In the genomic region with DNA sequence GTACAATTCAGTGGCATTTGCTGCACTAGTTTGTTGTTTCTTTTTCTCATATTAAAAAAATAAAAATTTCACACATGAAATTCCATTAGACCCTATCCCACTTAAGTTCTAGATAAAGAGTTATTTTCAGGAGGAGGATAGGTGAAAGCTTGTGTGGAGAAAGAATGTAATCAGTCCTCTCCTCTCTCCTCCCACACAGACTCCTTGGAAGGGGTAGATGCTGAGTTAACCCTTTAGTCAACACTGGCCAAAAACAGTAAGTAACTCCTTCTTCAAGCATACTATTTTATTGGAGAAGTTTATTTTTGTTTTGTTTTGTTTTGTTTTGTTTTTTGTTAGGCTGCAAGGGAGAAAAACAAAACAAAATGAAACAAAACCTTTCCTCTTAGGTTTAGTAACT, we compare ENCODE assay signal across 15 cellular contexts. TPM values are rescaled to one million over a fixed set of nuclear protein-coding genes. Genes with fewer than 3 reads are reported as not detected.
DNase-seq lines count a peak whose midpoint lies in the region; TF ChIP-seq lines count a peak whose summit lies in the region.
"Had no signal": no experiment of that assay in that cellular context is flagged by ENCODE, and none has a peak within 500 bp of the region (broad histone marks: within the 10 kb centered on the region; RNA-seq: fewer than 3 reads in every experiment).

No MANE protein-coding gene starts in this region.

- H3K27me3 Mint-ChIP-seq in T-helper 1 cell treated with Interleukin-12 subunit alpha and Interleukin-12 subunit beta and Interleukin-4 antibody, amounts not matched to agents 30 μg/mL and 1 μg/mL, for 36 hours (ENCODE audit: low read depth): no peaks in the 10 kb centered on the region
- no peaks in the 10 kb centered on the region for H3K27me3 Mint-ChIP-seq in nephron (ENCODE audit: low read depth)

- no peaks in the 10 kb centered on the region for H3K9me3 Mint-ChIP-seq in T-helper 1 cell treated with Interleukin-12 subunit alpha and Interleukin-12 subunit beta and Interleukin-4 antibody, amounts not matched to agents 30 μg/mL and 1 μg/mL, for 36 hours
- no peaks in the 10 kb centered on the region for H3K9me3 Mint-ChIP-seq in nephron

- no peaks in the 10 kb centered on the region for H3K36me3 Mint-ChIP-seq in T-helper 1 cell treated with Interleukin-12 subunit alpha and Interleukin-12 subunit beta and Interleukin-4 antibody, amounts not matched to agents 30 μg/mL and 1 μg/mL, for 36 hours (ENCODE audit: low read depth)
- no peaks in the 10 kb centered on the region for H3K36me3 Mint-ChIP-seq in nephron (ENCODE audit: low read depth)

- peaks cover 21% of the 10 kb centered on the region for H3K4me1 Mint-ChIP-seq in T-helper 1 cell treated with Interleukin-12 subunit alpha and Interleukin-12 subunit beta and Interleukin-4 antibody, amounts not matched to agents 30 μg/mL and 1 μg/mL, for 36 hours (ENCODE audit: low read depth)
- H3K4me1 Mint-ChIP-seq in nephron: peaks cover 22% of the 10 kb centered on the region

- peak overlapping the region; percentile 39 for H3K27ac ChIP-seq in HUES64 (ENCODE audit: low read depth, low read length)

- no peak overlapping the region for H3K4me3 Mint-ChIP-seq in T-helper 1 cell treated with Interleukin-12 subunit alpha and Interleukin-12 subunit beta and Interleukin-4 antibody, amounts not matched to agents 30 μg/mL and 1 μg/mL, for 36 hours
- H3K4me3 Mint-ChIP-seq in nephron: no peak overlapping the region

- H3K36me3 ChIP-seq in HUES64 (ENCODE audit: insufficient read depth, low read length): no peaks in the 10 kb centered on the region
- H3K36me3 ChIP-seq: BLaER1 treated with 17β-estradiol and CSF1 and Interleukin-3, amounts not matched to agents 10 nM and 100 nM had no signal

- no peak for DNase-seq in T-helper 1 cell
- peak; percentile 26 for DNase-seq in amniotic epithelial cell (ENCODE audit: low read depth)
- no peak for DNase-seq in stimulated activated CD4-positive, alpha-beta T cell treated with anti-CD3 and anti-CD28 coated beads, Interleukin-12 subunit alpha, Interleukin-12 subunit beta, amount 100 ng/mL, for 4 hours
- no peak for DNase-seq in cardiac septum (ENCODE audit: low spot score)
- no peak for DNase-seq in AG08396 (ENCODE audit: low spot score)
- DNase-seq: 8988T, NCI-H1092 treated with DMSO at 0.1 percent for 48 hours, NCI-H1694, NCI-H446 treated with DMSO at 0.1 percent for 48 hours, NCI-H774, SHP77 had no signal

- peaks cover 17% of the 10 kb centered on the region for H3K4me1 ChIP-seq in HUES64 (ENCODE audit: insufficient read depth, low read length)

- TF ChIP-seq CTCF in nephron (IDR thresholded peaks at IDR 0.05; ENCODE audit: unreplicated experiment in 3 of 3): no peak

- H3K4me3 ChIP-seq in HUES64 (ENCODE audit: low read length): no peak overlapping the region
- H3K4me3 ChIP-seq: BLaER1 treated with 17β-estradiol and CSF1 and Interleukin-3, amounts not matched to agents 10 nM and 100 nM had no signal

- no peak overlapping the region for H3K9ac ChIP-seq in HUES64 (ENCODE audit: low read depth, low read length)
- H3K9ac ChIP-seq: BLaER1 treated with 17β-estradiol and CSF1 and Interleukin-3, amounts not matched to agents 10 nM and 100 nM had no signal

- H3K27me3 ChIP-seq in HUES64 (ENCODE audit: insufficient read depth, low read length): no peaks in the 10 kb centered on the region
- H3K27me3 ChIP-seq: BLaER1 treated with 17β-estradiol and CSF1 and Interleukin-3, amounts not matched to agents 10 nM and 100 nM had no signal

- peak overlapping the region; percentile 24 for H3K27ac Mint-ChIP-seq in T-helper 1 cell treated with Interleukin-12 subunit alpha and Interleukin-12 subunit beta and Interleukin-4 antibody, amounts not matched to agents 30 μg/mL and 1 μg/mL, for 36 hours
- peak overlapping the region in 2 of 3 experiments; percentile 40 to 46 for H3K27ac Mint-ChIP-seq in nephron

- no peaks in the 10 kb centered on the region for H3K9me3 ChIP-seq in HUES64 (ENCODE audit: insufficient read depth, low read depth, low read length)

- intact Hi-C loops in cardiac septum (cut with DNase I): no loop called here

RNA-seq across cellular contexts. Expression of gene LMNB1, which starts 30.6 kb away (rescaled TPM):
- polyA plus RNA-seq in HUES64 (2013, experiment 1 of 2): 226 TPM
- polyA plus RNA-seq in HUES64 (2013, experiment 2 of 2): 229 TPM
- 3.0 TPM for total RNA-seq in cardiac septum
